24 cellular contexts compared by ENCODE assay signal in genomic region chr11:33411751-33412150, GRCh38. TPM values are rescaled to one million over a fixed set of nuclear protein-coding genes. Genes with fewer than 3 reads are reported as not detected.
"Had no signal": no experiment of that assay in that cellular context is flagged by ENCODE, and none has a peak within 500 bp of the region (broad histone marks: within the 10 kb centered on the region; RNA-seq: fewer than 3 reads in every experiment).

No MANE protein-coding gene starts in this region.

- H3K27ac Mint-ChIP-seq: naive thymus-derived CD8-positive, alpha-beta T cell; nephron; stimulated activated effector memory CD8-positive, alpha-beta T cell treated with anti-CD3 and anti-CD28 coated beads, Interleukin-12 subunit alpha, Interleukin-12 subunit beta, amount 100 ng/mL, for 72 hours; stimulated activated naive CD8-positive, alpha-beta T cell treated with anti-CD3 and anti-CD28 coated beads, Interleukin-15, amount 100 ng/mL, for 72 hours had no signal

- H3K9me3 ChIP-seq: left ventricle myocardium inferior, lower lobe of right lung, pancreas, prostate gland, sigmoid colon, spleen, transverse colon, upper lobe of left lung, vagina had no signal

- H3K79me2 ChIP-seq: hepatocyte had no signal

- H3K27me3 ChIP-seq: pancreas, upper lobe of left lung, vagina had no signal

- H2AFZ ChIP-seq: hepatocyte had no signal

- H3K36me3 ChIP-seq: left ventricle myocardium inferior, lower lobe of right lung, pancreas, prostate gland, sigmoid colon, spleen, transverse colon, upper lobe of left lung, vagina had no signal

- ATAC-seq: lower lobe of right lung; naive thymus-derived CD8-positive, alpha-beta T cell; pancreas; right cardiac atrium; stimulated activated effector memory CD8-positive, alpha-beta T cell treated with anti-CD3 and anti-CD28 coated beads, Interleukin-12 subunit alpha, Interleukin-12 subunit beta, amount 100 ng/mL, for 72 hours; stimulated activated naive CD8-positive, alpha-beta T cell treated with anti-CD3 and anti-CD28 coated beads, Interleukin-15, amount 100 ng/mL, for 72 hours had no signal

- H3K27ac ChIP-seq: hepatocyte, left ventricle myocardium inferior, lower lobe of right lung, pancreas, prostate gland, sigmoid colon, spleen, transverse colon, upper lobe of left lung, vagina had no signal

- H3K4me1 ChIP-seq: left ventricle myocardium inferior, lower lobe of right lung, pancreas, prostate gland, sigmoid colon, spleen, transverse colon, upper lobe of left lung, vagina had no signal

- H3K4me3 ChIP-seq: hepatocyte, left ventricle myocardium inferior, lower lobe of right lung, pancreas, prostate gland, sigmoid colon, spleen, transverse colon, upper lobe of left lung, vagina had no signal

- H3K4me3 Mint-ChIP-seq: naive thymus-derived CD8-positive, alpha-beta T cell; nephron; neural crest cell; stimulated activated effector memory CD8-positive, alpha-beta T cell treated with anti-CD3 and anti-CD28 coated beads, Interleukin-12 subunit alpha, Interleukin-12 subunit beta, amount 100 ng/mL, for 72 hours; stimulated activated naive CD8-positive, alpha-beta T cell treated with anti-CD3 and anti-CD28 coated beads, Interleukin-15, amount 100 ng/mL, for 72 hours had no signal

- H3K4me2 ChIP-seq: hepatocyte had no signal

- H3K4me1 Mint-ChIP-seq: naive thymus-derived CD8-positive, alpha-beta T cell; nephron; stimulated activated effector memory CD8-positive, alpha-beta T cell treated with anti-CD3 and anti-CD28 coated beads, Interleukin-12 subunit alpha, Interleukin-12 subunit beta, amount 100 ng/mL, for 72 hours; stimulated activated naive CD8-positive, alpha-beta T cell treated with anti-CD3 and anti-CD28 coated beads, Interleukin-15, amount 100 ng/mL, for 72 hours had no signal

- H3K9me3 Mint-ChIP-seq: naive thymus-derived CD8-positive, alpha-beta T cell; nephron; neural crest cell; stimulated activated effector memory CD8-positive, alpha-beta T cell treated with anti-CD3 and anti-CD28 coated beads, Interleukin-12 subunit alpha, Interleukin-12 subunit beta, amount 100 ng/mL, for 72 hours; stimulated activated naive CD8-positive, alpha-beta T cell treated with anti-CD3 and anti-CD28 coated beads, Interleukin-15, amount 100 ng/mL, for 72 hours had no signal

- DNase-seq: islet precursor cell; left ventricle myocardium inferior; lower lobe of right lung; mammary epithelial cell; mesenchymal stem cell; naive thymus-derived CD8-positive, alpha-beta T cell; pancreas; posterior cingulate gyrus; right cardiac atrium; sigmoid colon; small intestine; spleen; stimulated activated CD4-positive, alpha-beta T cell treated with anti-CD3 and anti-CD28 coated beads, Interleukin-4, amount 100 ng/mL, for 24 hours; stimulated activated naive CD4-positive, alpha-beta T cell treated with Interleukin-2 at 50 U/mL for 16 hours; stimulated activated naive CD8-positive, alpha-beta T cell treated with anti-CD3 and anti-CD28 coated beads, Interleukin-15, amount 100 ng/mL, for 72 hours; substantia nigra; transverse colon; upper lobe of left lung had no signal

- H3K36me3 Mint-ChIP-seq: naive thymus-derived CD8-positive, alpha-beta T cell; stimulated activated effector memory CD8-positive, alpha-beta T cell treated with anti-CD3 and anti-CD28 coated beads, Interleukin-12 subunit alpha, Interleukin-12 subunit beta, amount 100 ng/mL, for 72 hours had no signal

RNA-seq across cellular contexts. Expression of gene KIAA1549L, which starts 35.8 kb away (rescaled TPM):
- total RNA-seq: naive thymus-derived CD8-positive, alpha-beta T cell had no signal
